ENCODE assay signal across 11 cellular contexts in genomic region chr2:232026941-232027340, GRCh38.
DNase-seq lines count a peak whose midpoint lies in the region; ATAC-seq and TF ChIP-seq lines count a peak whose summit lies in the region.
"Had no signal": no experiment of that assay in that cellular context is flagged by ENCODE, and none has a peak within 500 bp of the region (broad histone marks: within the 10 kb centered on the region; RNA-seq: fewer than 3 reads in every experiment).

No MANE protein-coding gene starts in this region.

- H3K4me3 ChIP-seq in mesendoderm (ENCODE audit: low read length), result no peak overlapping the region

- H3K56ac ChIP-seq in mesendoderm (ENCODE audit: low read length), result no peak overlapping the region

- no peak overlapping the region for H2BK120ac ChIP-seq in mesendoderm (ENCODE audit: low read depth, low read length)

- no peaks in the 10 kb centered on the region for H3K79me2 ChIP-seq in mesendoderm (ENCODE audit: control insufficient read depth, insufficient read depth, low read length)

- H2BK5ac ChIP-seq in mesendoderm (ENCODE audit: low read length), result no peak overlapping the region

- no peak overlapping the region for H3K27ac ChIP-seq in mesendoderm (ENCODE audit: low read depth, low read length)

- H4K5ac ChIP-seq in mesendoderm (ENCODE audit: low read length), result no peak overlapping the region

- no peaks in the 10 kb centered on the region for H3K4me1 ChIP-seq in mesendoderm (ENCODE audit: control insufficient read depth, low read depth, low read length)

- no peaks in the 10 kb centered on the region for H3K27me3 ChIP-seq in mesendoderm (ENCODE audit: insufficient read depth, low read length, poor library complexity)

- H3K79me1 ChIP-seq in mesendoderm (ENCODE audit: low read length), result no peaks in the 10 kb centered on the region

- no peak overlapping the region for H3K9ac ChIP-seq in mesendoderm (ENCODE audit: low read length)

- H3K23ac ChIP-seq in mesendoderm (ENCODE audit: low read length), result no peak overlapping the region

- H3K4me2 ChIP-seq in mesendoderm (ENCODE audit: low read length), result no peak overlapping the region

- TF ChIP-seq POLR2A in GM18505 (IDR thresholded peaks at IDR 0.05; ENCODE audit: borderline replicate concordance, extremely low read depth, insufficient read depth, insufficient read length), result no peak

- ATAC-seq in GM18505 (IDR thresholded peaks at IDR 0.05; ENCODE audit: unreplicated experiment), result peak; percentile 92
- ATAC-seq in GM19395 (IDR thresholded peaks at IDR 0.05; ENCODE audit: unreplicated experiment), result peak; percentile 99
- peak; percentile 99 for ATAC-seq in HG02938 (IDR thresholded peaks at IDR 0.05; ENCODE audit: unreplicated experiment)
- ATAC-seq: Panc1 had no signal

- WGBS in mesendoderm (ENCODE audit: extremely low coverage, insufficient coverage, low lambda C conversion rate), result no CpG with 5 or more reads among the region's 2 CpGs

- H3K36me3 ChIP-seq in mesendoderm (ENCODE audit: control insufficient read depth, insufficient read depth, low read length), result no peaks in the 10 kb centered on the region

- DNase-seq in NCI-H2107 treated with DMSO at 0.1 percent for 48 hours (lab: John Stamatoyannopoulos, UW; ENCODE audit: unreplicated experiment) (peak; percentile 60), NCI-H510A treated with DMSO at 0.1 percent for 48 hours (lab: John Stamatoyannopoulos, UW) (no peak), UCSD-AML1 (lab: John Stamatoyannopoulos, UW; ENCODE audit: unreplicated experiment) (no peak), mesendoderm (no peak)
- DNase-seq in effector CD4-positive, alpha-beta T cell, result no peak
- DNase-seq: H7, naive B cell had no signal

- H4K8ac ChIP-seq in mesendoderm (ENCODE audit: low read depth, low read length), result no peak overlapping the region

- H2AK5ac ChIP-seq in mesendoderm (ENCODE audit: low read length), result no peak overlapping the region

- no peak overlapping the region for H3K18ac ChIP-seq in mesendoderm (ENCODE audit: low read length)

- no peak overlapping the region for H3K4ac ChIP-seq in mesendoderm (ENCODE audit: low read depth, low read length)

- no peak overlapping the region for H2BK15ac ChIP-seq in mesendoderm (replicated peaks; ENCODE audit: low read depth)
